1 cellular context compared by ENCODE assay signal in genomic region chr1:184648160-184648855, GRCh38.
TF ChIP-seq lines count a peak whose summit lies in the region.

No MANE protein-coding gene starts in this region.

TF ChIP-seq in GM12878, 131 proteins besides CTCF, POLR2A, EP300 and RAD21 (continued from another document):
- TF ChIP-seq ZBTB4 (CRISPR knock-in tag; IDR thresholded peaks at IDR 0.05) (no peak), POLR2AphosphoS2 (IDR thresholded peaks at IDR 0.05; ENCODE audit: low read depth, low read length) (no peak), ZBTB40 (IDR thresholded peaks at IDR 0.05; ENCODE audit: borderline replicate concordance) (no peak), ATF7 (IDR thresholded peaks at IDR 0.05; ENCODE audit: low read depth) (0 out of 2 replicates have a peak, but pooled peaks have one; percentile 27)
